In the genomic region with DNA sequence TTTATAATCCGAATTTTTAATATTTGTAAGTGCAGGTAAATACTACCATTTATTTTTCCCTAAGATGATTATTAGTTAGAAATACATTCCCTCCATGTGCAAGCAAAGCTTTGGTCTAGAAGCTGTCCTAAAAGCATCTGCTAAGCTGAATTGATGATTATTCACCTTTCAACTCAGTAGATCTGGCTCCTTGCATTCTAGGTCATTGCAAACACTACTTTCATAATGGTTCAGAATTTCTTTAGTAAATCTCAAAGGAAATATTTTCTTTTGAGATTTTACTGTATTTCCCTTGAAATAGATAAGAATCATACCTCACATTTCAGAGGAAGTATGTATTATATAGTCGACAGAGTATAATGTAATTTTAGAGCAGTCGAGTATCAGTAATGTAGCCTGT, we compare ENCODE assay signal across 8 cellular contexts. TPM values are rescaled to one million over a fixed set of nuclear protein-coding genes. Genes with fewer than 3 reads are reported as not detected.
DNase-seq lines count a peak whose midpoint lies in the region; ATAC-seq and TF ChIP-seq lines count a peak whose summit lies in the region.

No MANE protein-coding gene starts in this region.

- no peaks in the 10 kb centered on the region for H3K9me3 Mint-ChIP-seq in activated CD4-positive, alpha-beta T cell treated with anti-CD3 and anti-CD28 coated beads for 36 hours (ENCODE audit: low read depth)
- no peaks in the 10 kb centered on the region for H3K9me3 Mint-ChIP-seq in activated CD8-positive, alpha-beta T cell treated with anti-CD3 and anti-CD28 coated beads for 36 hours

- 58% methylated on average over 3 of the region's 3 CpGs for WGBS in hepatocyte (ENCODE audit: low lambda C conversion rate, missing lambda C conversion rate)

- H2AFZ ChIP-seq in hepatocyte = no peak overlapping the region

- ATAC-seq in activated CD4-positive, alpha-beta T cell treated with anti-CD3 and anti-CD28 coated beads for 36 hours = no peak
- no peak for ATAC-seq in activated CD8-positive, alpha-beta T cell treated with anti-CD3 and anti-CD28 coated beads for 36 hours
- no peak for ATAC-seq in HG02870 (IDR thresholded peaks at IDR 0.05; ENCODE audit: unreplicated experiment)

- H3K4me1 Mint-ChIP-seq in activated CD4-positive, alpha-beta T cell treated with anti-CD3 and anti-CD28 coated beads for 36 hours = peaks cover 46% of the 10 kb centered on the region
- H3K4me1 Mint-ChIP-seq in activated CD8-positive, alpha-beta T cell treated with anti-CD3 and anti-CD28 coated beads for 36 hours (ENCODE audit: low read depth) = peaks cover 46% of the 10 kb centered on the region

- no peak for TF ChIP-seq CTCF in activated CD8-positive, alpha-beta T cell treated with anti-CD3 and anti-CD28 coated beads for 36 hours (IDR thresholded peaks at IDR 0.05)
- TF ChIP-seq CTCF in hepatocyte (IDR thresholded peaks at IDR 0.05; ENCODE audit: poor library complexity) = no peak
- no peak for TF ChIP-seq CTCF in GM20000 (IDR thresholded peaks at IDR 0.05; ENCODE audit: extremely low read depth, missing control alignments)

- intact Hi-C loops in activated CD4-positive, alpha-beta T cell treated with anti-CD3 and anti-CD28 coated beads for 36 hours (cut with DNase I, micrococcal nuclease) = loop anchor here (2.0 to 10.0 kb wide), 3 partner anchors 145 to 1127 kb away; partner anchors contain the start of genes CMAS (in 2 of the 2), GOLT1B (in 1 of the 2) and RECQL (in 1 of the 2)
- intact Hi-C loops in activated CD8-positive, alpha-beta T cell treated with anti-CD3 and anti-CD28 coated beads for 36 hours (cut with micrococcal nuclease) = loop anchor here (5.0 kb wide), 1 partner anchor 85 kb away; the partner anchor contains the start of gene C2CD5

- H3K4me1 ChIP-seq in hepatocyte (ENCODE audit: insufficient read depth) (peaks cover 15% of the 10 kb centered on the region), stomach smooth muscle (ENCODE audit: control insufficient read depth, insufficient read depth, low read length) (peaks cover 2% of the 10 kb centered on the region)

- H3K36me3 ChIP-seq in hepatocyte (replicated peaks; ENCODE audit: insufficient read depth, low read depth) = no peaks in the 10 kb centered on the region
- H3K36me3 ChIP-seq in stomach smooth muscle (ENCODE audit: control insufficient read depth in 2 of 2, insufficient read depth in 2 of 2, low read length in 2 of 2) = no peaks in the 10 kb centered on the region

- H3K9ac ChIP-seq in stomach smooth muscle (ENCODE audit: low read length in 2 of 2) = peak overlapping the region in 1 of 2 donors; percentile 29

- H3K27me3 ChIP-seq in hepatocyte = no peaks in the 10 kb centered on the region
- H3K27me3 ChIP-seq in stomach smooth muscle (ENCODE audit: control insufficient read depth in 1 of 2, insufficient read depth in 2 of 2, low read length in 2 of 2) = no peaks in the 10 kb centered on the region

- H3K27ac ChIP-seq in hepatocyte (peak overlapping the region; percentile 96), stomach smooth muscle (ENCODE audit: low read length) (no peak overlapping the region)

- peaks cover 17% of the 10 kb centered on the region for H3K36me3 Mint-ChIP-seq in activated CD4-positive, alpha-beta T cell treated with anti-CD3 and anti-CD28 coated beads for 36 hours (ENCODE audit: low read depth)
- H3K36me3 Mint-ChIP-seq in activated CD8-positive, alpha-beta T cell treated with anti-CD3 and anti-CD28 coated beads for 36 hours (ENCODE audit: low read depth) = peaks cover 20% of the 10 kb centered on the region

- DNase-seq in activated CD4-positive, alpha-beta T cell treated with anti-CD3 and anti-CD28 coated beads for 36 hours = no peak
- DNase-seq in activated CD4-positive, alpha-beta T cell treated with anti-CD3 and anti-CD28 coated beads, Interleukin-2, amount 50 U/mL, for 4 hours = no peak
- DNase-seq in activated CD8-positive, alpha-beta T cell treated with anti-CD3 and anti-CD28 coated beads for 36 hours = no peak
- no peak for DNase-seq in hepatocyte (ENCODE audit: low spot score)
- no peak for DNase-seq in GM20000 (ENCODE audit: low spot score)
- DNase-seq in HEK293T (ENCODE audit: extremely low spot score) = no peak

- H4K20me1 ChIP-seq in hepatocyte (ENCODE audit: insufficient read depth, poor library complexity, severe bottlenecking) = peaks cover 15% of the 10 kb centered on the region

- peak overlapping the region; percentile 74 for H3K27ac Mint-ChIP-seq in activated CD4-positive, alpha-beta T cell treated with anti-CD3 and anti-CD28 coated beads for 36 hours
- H3K27ac Mint-ChIP-seq in activated CD8-positive, alpha-beta T cell treated with anti-CD3 and anti-CD28 coated beads for 36 hours = peak overlapping the region; percentile 80

- H3K9me3 ChIP-seq in hepatocyte (ENCODE audit: low read depth) = no peaks in the 10 kb centered on the region
- H3K9me3 ChIP-seq in stomach smooth muscle (ENCODE audit: control insufficient read depth in 2 of 2, low read length in 2 of 2) = no peaks in the 10 kb centered on the region

- H3K79me2 ChIP-seq in hepatocyte = peaks cover 67% of the 10 kb centered on the region

- H3K4me3 ChIP-seq in hepatocyte (peak overlapping the region; percentile 52), stomach smooth muscle (ENCODE audit: low read length in 2 of 2) (peak overlapping the region; percentile 52 to 89)

- peak overlapping the region; percentile 96 for H3K4me3 Mint-ChIP-seq in activated CD4-positive, alpha-beta T cell treated with anti-CD3 and anti-CD28 coated beads for 36 hours
- peak overlapping the region; percentile 100 for H3K4me3 Mint-ChIP-seq in activated CD8-positive, alpha-beta T cell treated with anti-CD3 and anti-CD28 coated beads for 36 hours

- H3K27me3 Mint-ChIP-seq in activated CD4-positive, alpha-beta T cell treated with anti-CD3 and anti-CD28 coated beads for 36 hours = peaks cover 2% of the 10 kb centered on the region
- peaks cover 2% of the 10 kb centered on the region for H3K27me3 Mint-ChIP-seq in activated CD8-positive, alpha-beta T cell treated with anti-CD3 and anti-CD28 coated beads for 36 hours

- peak overlapping the region; percentile 75 for H3K4me2 ChIP-seq in hepatocyte

- CTCF ChIA-PET in activated CD4-positive, alpha-beta T cell treated with anti-CD3 and anti-CD28 coated beads for 36 hours (lab: Charles Lee) = interaction anchor here (0.7 to 1.7 kb wide), 5 partner anchors 8 to 103 kb away, joined by 3 to 7 read pairs (median 3); no protein-coding TSS in a partner anchor
- CTCF ChIA-PET in activated CD8-positive, alpha-beta T cell treated with anti-CD3 and anti-CD28 coated beads for 36 hours (lab: Charles Lee) = interaction anchor here (1.1 to 1.2 kb wide), 2 partner anchors 31 to 82 kb away, joined by 3 read pairs; no protein-coding TSS in a partner anchor
- CTCF ChIA-PET in HEK293T (lab: Yijun Ruan, JAX) = no interaction called here

- H3K9me2 ChIP-seq in hepatocyte (replicated peaks; ENCODE audit: insufficient read depth) = no peaks in the 10 kb centered on the region

- POLR2A ChIA-PET in activated CD4-positive, alpha-beta T cell treated with anti-CD3 and anti-CD28 coated beads for 36 hours (lab: Charles Lee) = no interaction called here
- POLR2A ChIA-PET in activated CD8-positive, alpha-beta T cell treated with anti-CD3 and anti-CD28 coated beads for 36 hours (lab: Charles Lee) = interaction anchor here (0.6 to 1.3 kb wide), 2 partner anchors 83 to 84 kb away, joined by 3 to 4 read pairs; partner anchors contain the start of gene C2CD5
- POLR2A ChIA-PET in HEK293T (lab: Yijun Ruan, JAX) = interaction anchor here (1.4 kb wide), 1 partner anchor 83 kb away, joined by 4 read pairs; the partner anchor contains the start of gene C2CD5

TF ChIP-seq in HEK293T, 16 proteins besides CTCF, POLR2A, EP300 and RAD21:
- TF ChIP-seq SP1 (IDR thresholded peaks at IDR 0.05) = no peak
- no peak for TF ChIP-seq TARDBP (IDR thresholded peaks at IDR 0.05)
- no peak for TF ChIP-seq ELF4 (IDR thresholded peaks at IDR 0.05)
- no peak for TF ChIP-seq NFRKB (IDR thresholded peaks at IDR 0.05)

RNA-seq across cellular contexts. Expression of gene ETNK1, which starts 2.4 kb away (rescaled TPM):
- 10 to 100 TPM; 38.6 to 62.1 TPM for total RNA-seq in activated CD4-positive, alpha-beta T cell treated with anti-CD3 and anti-CD28 coated beads for 36 hours
- 10 to 100 TPM; 54.9 to 55.2 TPM for total RNA-seq in activated CD8-positive, alpha-beta T cell treated with anti-CD3 and anti-CD28 coated beads for 36 hours
- total RNA-seq in hepatocyte = 44.8 and 58.5 TPM in 2 replicates
- polyA plus RNA-seq in hepatocyte = 19.0 and 21.9 TPM in 2 replicates
